In genomic region chr3:107589454-107589853, GRCh38 we compare ENCODE assay signal across 14 cellular contexts.
DNase-seq lines count a peak whose midpoint lies in the region; ATAC-seq lines count a peak whose summit lies in the region.
"Had no signal": no experiment of that assay in that cellular context is flagged by ENCODE, and none has a peak within 500 bp of the region (broad histone marks: within the 10 kb centered on the region; RNA-seq: fewer than 3 reads in every experiment).

No MANE protein-coding gene starts in this region.

- DNase-seq in NOMO-1 treated with DMSO at 0.1 percent for 48 hours (lab: John Stamatoyannopoulos, UW; ENCODE audit: unreplicated experiment) (peak; percentile 31), NOMO-1 treated with dmso at 0.1 percent for 144 hours (lab: John Stamatoyannopoulos, UW; ENCODE audit: unreplicated experiment) (no peak), NCI-H1694 treated with DMSO at 0.1 percent for 48 hours (lab: John Stamatoyannopoulos, UW) (no peak), NCI-H226 (no peak)
- DNase-seq in activated naive CD8-positive, alpha-beta T cell treated with anti-CD3 and anti-CD28 coated beads, Interleukin-2, amount 50 U/mL, for 24 hours: no peak
- DNase-seq in activated CD8-positive, alpha-beta memory T cell treated with anti-CD3 and anti-CD28 coated beads, Interleukin-2, amount 10 ng/mL, durations not matched to agents 7 days and 5 days: no peak
- DNase-seq: 8988T; COR-L47; GM23248; naive thymus-derived CD4-positive, alpha-beta T cell; right cardiac atrium; trophoblast cell had no signal

- peak; percentile 78 for ATAC-seq in GM21390 (IDR thresholded peaks at IDR 0.05; ENCODE audit: unreplicated experiment)
- peak; percentile 74 for ATAC-seq in HG03097 (IDR thresholded peaks at IDR 0.05; ENCODE audit: low FRiP score, unreplicated experiment)
- ATAC-seq in activated naive CD8-positive, alpha-beta T cell treated with anti-CD3 and anti-CD28 coated beads, Interleukin-2, amount 50 U/mL, for 24 hours: peak; percentile 61
- no peak for ATAC-seq in activated CD8-positive, alpha-beta memory T cell treated with anti-CD3 and anti-CD28 coated beads, Interleukin-2, amount 10 ng/mL, durations not matched to agents 7 days and 5 days
- ATAC-seq: naive thymus-derived CD4-positive, alpha-beta T cell; right cardiac atrium had no signal

- H3K36me3 Mint-ChIP-seq in activated naive CD8-positive, alpha-beta T cell treated with anti-CD3 and anti-CD28 coated beads, Interleukin-2, amount 50 U/mL, for 24 hours (ENCODE audit: low read depth): peaks cover 9% of the 10 kb centered on the region
- H3K36me3 Mint-ChIP-seq in activated CD8-positive, alpha-beta memory T cell treated with anti-CD3 and anti-CD28 coated beads, Interleukin-2, amount 10 ng/mL, durations not matched to agents 7 days and 5 days: peaks cover 3% of the 10 kb centered on the region

- no peaks in the 10 kb centered on the region for H3K9me3 Mint-ChIP-seq in activated naive CD8-positive, alpha-beta T cell treated with anti-CD3 and anti-CD28 coated beads, Interleukin-2, amount 50 U/mL, for 24 hours
- H3K9me3 Mint-ChIP-seq in activated CD8-positive, alpha-beta memory T cell treated with anti-CD3 and anti-CD28 coated beads, Interleukin-2, amount 10 ng/mL, durations not matched to agents 7 days and 5 days (ENCODE audit: low read depth): no peaks in the 10 kb centered on the region

- CTCF ChIA-PET in activated CD8-positive, alpha-beta memory T cell treated with anti-CD3 and anti-CD28 coated beads, Interleukin-2, amount 10 ng/mL, durations not matched to agents 7 days and 5 days (lab: Charles Lee): interaction anchor here (1.1 kb wide), 1 partner anchor 10 kb away, joined by 3 read pairs; no protein-coding TSS in a partner anchor

- no peak overlapping the region for H3K4me3 Mint-ChIP-seq in activated naive CD8-positive, alpha-beta T cell treated with anti-CD3 and anti-CD28 coated beads, Interleukin-2, amount 50 U/mL, for 24 hours
- H3K4me3 Mint-ChIP-seq in activated CD8-positive, alpha-beta memory T cell treated with anti-CD3 and anti-CD28 coated beads, Interleukin-2, amount 10 ng/mL, durations not matched to agents 7 days and 5 days: no peak overlapping the region
- H3K4me3 Mint-ChIP-seq: naive thymus-derived CD4-positive, alpha-beta T cell had no signal

- H3K4me1 Mint-ChIP-seq in activated naive CD8-positive, alpha-beta T cell treated with anti-CD3 and anti-CD28 coated beads, Interleukin-2, amount 50 U/mL, for 24 hours: peaks cover 24% of the 10 kb centered on the region
- H3K4me1 Mint-ChIP-seq in activated CD8-positive, alpha-beta memory T cell treated with anti-CD3 and anti-CD28 coated beads, Interleukin-2, amount 10 ng/mL, durations not matched to agents 7 days and 5 days: peaks cover 14% of the 10 kb centered on the region

- H3K27me3 Mint-ChIP-seq in activated naive CD8-positive, alpha-beta T cell treated with anti-CD3 and anti-CD28 coated beads, Interleukin-2, amount 50 U/mL, for 24 hours: no peaks in the 10 kb centered on the region
- no peaks in the 10 kb centered on the region for H3K27me3 Mint-ChIP-seq in activated CD8-positive, alpha-beta memory T cell treated with anti-CD3 and anti-CD28 coated beads, Interleukin-2, amount 10 ng/mL, durations not matched to agents 7 days and 5 days
- H3K27me3 Mint-ChIP-seq: naive thymus-derived CD4-positive, alpha-beta T cell had no signal

- H3K27ac Mint-ChIP-seq in activated naive CD8-positive, alpha-beta T cell treated with anti-CD3 and anti-CD28 coated beads, Interleukin-2, amount 50 U/mL, for 24 hours: peak overlapping the region; percentile 17
- no peak overlapping the region for H3K27ac Mint-ChIP-seq in activated CD8-positive, alpha-beta memory T cell treated with anti-CD3 and anti-CD28 coated beads, Interleukin-2, amount 10 ng/mL, durations not matched to agents 7 days and 5 days
